1 cellular context compared by ENCODE assay signal in the genomic region with DNA sequence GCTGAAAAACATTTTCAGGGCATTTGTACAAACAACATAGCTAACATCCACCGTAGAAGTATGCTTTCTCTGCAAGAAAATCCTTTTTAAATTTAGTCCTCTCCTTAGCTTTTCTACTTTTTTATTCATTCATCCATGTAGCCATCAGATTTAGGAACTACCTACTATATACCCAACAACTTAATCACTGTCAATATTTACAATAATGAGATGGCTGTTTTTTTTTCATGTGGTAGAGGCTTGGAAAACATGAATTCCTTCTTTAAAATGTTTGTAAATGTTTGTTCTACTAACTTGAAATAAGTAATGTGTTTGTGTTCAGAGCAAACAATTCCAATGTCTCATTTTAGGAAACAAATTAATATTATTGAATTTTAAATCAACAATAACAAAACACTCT.
TF ChIP-seq lines count a peak whose summit lies in the region.

No MANE protein-coding gene starts in this region.

TF ChIP-seq in HCT116, 20 proteins besides CTCF, POLR2A, EP300 and RAD21:
- TF ChIP-seq SIN3A (IDR thresholded peaks at IDR 0.05; ENCODE audit: low read depth) (no peak), YY1 (IDR thresholded peaks at IDR 0.05; ENCODE audit: extremely low read depth, insufficient replicate concordance, low read depth, low read length) (no peak), CBX3 (IDR thresholded peaks at IDR 0.05; ENCODE audit: low read depth) (no peak), ZNF274 (IDR thresholded peaks at IDR 0.05; ENCODE audit: low read depth, low read length) (no peak), ZFX (IDR thresholded peaks at IDR 0.05) (no peak), TCF7L2 (IDR thresholded peaks at IDR 0.05; ENCODE audit: borderline replicate concordance, extremely low read depth, insufficient read depth, insufficient read length) (no peak), SRF (IDR thresholded peaks at IDR 0.05; ENCODE audit: low read depth) (no peak), SP1 (IDR thresholded peaks at IDR 0.05; ENCODE audit: low read depth) (no peak)
- TF ChIP-seq, protein P1, sequence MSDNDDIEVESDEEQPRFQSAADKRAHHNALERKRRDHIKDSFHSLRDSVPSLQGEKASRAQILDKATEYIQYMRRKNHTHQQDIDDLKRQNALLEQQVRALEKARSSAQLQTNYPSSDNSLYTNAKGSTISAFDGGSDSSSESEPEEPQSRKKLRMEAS (IDR thresholded peaks at IDR 0.05): no peak
- TF ChIP-seq, protein P2, sequence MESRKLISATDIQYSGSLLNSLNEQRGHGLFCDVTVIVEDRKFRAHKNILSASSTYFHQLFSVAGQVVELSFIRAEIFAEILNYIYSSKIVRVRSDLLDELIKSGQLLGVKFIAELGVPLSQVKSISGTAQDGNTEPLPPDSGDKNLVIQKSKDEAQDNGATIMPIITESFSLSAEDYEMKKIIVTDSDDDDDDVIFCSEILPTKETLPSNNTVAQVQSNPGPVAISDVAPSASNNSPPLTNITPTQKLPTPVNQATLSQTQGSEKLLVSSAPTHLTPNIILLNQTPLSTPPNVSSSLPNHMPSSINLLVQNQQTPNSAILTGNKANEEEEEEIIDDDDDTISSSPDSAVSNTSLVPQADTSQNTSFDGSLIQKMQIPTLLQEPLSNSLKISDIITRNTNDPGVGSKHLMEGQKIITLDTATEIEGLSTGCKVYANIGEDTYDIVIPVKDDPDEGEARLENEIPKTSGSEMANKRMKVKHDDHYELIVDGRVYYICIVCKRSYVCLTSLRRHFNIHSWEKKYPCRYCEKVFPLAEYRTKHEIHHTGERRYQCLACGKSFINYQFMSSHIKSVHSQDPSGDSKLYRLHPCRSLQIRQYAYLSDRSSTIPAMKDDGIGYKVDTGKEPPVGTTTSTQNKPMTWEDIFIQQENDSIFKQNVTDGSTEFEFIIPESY (IDR thresholded peaks at IDR 0.05; ENCODE audit: extremely low read depth, insufficient replicate concordance, low read length): no peak
- TF ChIP-seq, protein P3, sequence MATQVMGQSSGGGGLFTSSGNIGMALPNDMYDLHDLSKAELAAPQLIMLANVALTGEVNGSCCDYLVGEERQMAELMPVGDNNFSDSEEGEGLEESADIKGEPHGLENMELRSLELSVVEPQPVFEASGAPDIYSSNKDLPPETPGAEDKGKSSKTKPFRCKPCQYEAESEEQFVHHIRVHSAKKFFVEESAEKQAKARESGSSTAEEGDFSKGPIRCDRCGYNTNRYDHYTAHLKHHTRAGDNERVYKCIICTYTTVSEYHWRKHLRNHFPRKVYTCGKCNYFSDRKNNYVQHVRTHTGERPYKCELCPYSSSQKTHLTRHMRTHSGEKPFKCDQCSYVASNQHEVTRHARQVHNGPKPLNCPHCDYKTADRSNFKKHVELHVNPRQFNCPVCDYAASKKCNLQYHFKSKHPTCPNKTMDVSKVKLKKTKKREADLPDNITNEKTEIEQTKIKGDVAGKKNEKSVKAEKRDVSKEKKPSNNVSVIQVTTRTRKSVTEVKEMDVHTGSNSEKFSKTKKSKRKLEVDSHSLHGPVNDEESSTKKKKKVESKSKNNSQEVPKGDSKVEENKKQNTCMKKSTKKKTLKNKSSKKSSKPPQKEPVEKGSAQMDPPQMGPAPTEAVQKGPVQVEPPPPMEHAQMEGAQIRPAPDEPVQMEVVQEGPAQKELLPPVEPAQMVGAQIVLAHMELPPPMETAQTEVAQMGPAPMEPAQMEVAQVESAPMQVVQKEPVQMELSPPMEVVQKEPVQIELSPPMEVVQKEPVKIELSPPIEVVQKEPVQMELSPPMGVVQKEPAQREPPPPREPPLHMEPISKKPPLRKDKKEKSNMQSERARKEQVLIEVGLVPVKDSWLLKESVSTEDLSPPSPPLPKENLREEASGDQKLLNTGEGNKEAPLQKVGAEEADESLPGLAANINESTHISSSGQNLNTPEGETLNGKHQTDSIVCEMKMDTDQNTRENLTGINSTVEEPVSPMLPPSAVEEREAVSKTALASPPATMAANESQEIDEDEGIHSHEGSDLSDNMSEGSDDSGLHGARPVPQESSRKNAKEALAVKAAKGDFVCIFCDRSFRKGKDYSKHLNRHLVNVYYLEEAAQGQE (IDR thresholded peaks at IDR 0.05; ENCODE audit: low read depth): no peak
